In the genomic region with DNA sequence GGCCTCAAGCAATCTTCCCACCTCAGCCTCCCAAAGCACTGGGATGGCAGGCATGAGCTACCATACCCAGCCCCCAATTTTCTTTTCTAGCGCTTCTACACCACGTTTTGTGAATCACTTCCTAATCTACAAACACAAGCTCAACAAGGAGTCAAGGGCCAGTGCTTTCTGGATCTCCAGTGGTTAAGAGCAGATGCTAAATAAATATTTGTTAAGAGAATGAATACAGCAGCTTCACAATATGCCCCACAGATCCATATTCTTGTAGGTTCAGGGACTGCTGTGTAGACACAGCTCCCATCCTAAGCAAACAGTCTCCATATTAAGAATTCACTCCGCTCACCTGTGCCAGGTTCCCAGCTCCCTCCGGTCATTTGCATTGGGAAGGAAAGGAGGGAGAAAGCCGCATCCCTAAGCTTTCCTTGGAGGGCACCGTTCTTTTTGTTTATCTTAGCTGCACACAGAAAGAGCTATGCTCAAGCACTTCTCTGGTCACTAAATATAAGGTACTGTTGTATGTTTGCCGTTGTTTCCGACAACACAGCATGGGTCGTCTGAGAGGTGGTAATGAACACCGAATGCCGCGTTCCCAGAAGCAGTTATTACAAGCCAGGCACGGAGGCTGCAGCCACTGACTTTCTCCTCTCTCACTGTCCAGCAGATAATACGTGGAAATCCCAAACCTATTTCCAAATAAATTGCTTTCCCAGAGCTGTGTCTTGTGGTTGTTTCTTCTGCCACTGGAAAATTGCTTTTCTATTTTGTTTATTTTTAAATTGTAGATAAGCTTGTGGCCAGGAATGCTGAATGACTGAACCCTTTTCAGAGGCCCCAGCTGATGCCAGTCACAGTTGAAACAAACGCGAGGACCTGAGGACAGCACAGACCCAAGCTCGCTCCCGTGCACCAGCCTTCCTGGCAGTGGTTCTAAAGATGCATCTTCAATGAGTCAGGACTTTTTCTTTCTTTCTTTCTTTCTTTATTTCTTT, we compare ENCODE assay signal across 15 cellular contexts.
A peak's percentile ranks its signal among the peaks of the same experiment; 100 is the strongest.
DNase-seq lines count a peak whose midpoint lies in the region; ATAC-seq and TF ChIP-seq lines count a peak whose summit lies in the region.
"Had no signal": no experiment of that assay in that cellular context is flagged by ENCODE, and none has a peak within 500 bp of the region (broad histone marks: within the 10 kb centered on the region; RNA-seq: fewer than 3 reads in every experiment).

No MANE protein-coding gene starts in this region.

- no peak; the same call in 1 of the 2 replicates for ATAC-seq in WTC11
- ATAC-seq in T-cell (replicated peaks in 1 of 4), result no peak
- no peak for ATAC-seq in HG03442 (IDR thresholded peaks at IDR 0.05; ENCODE audit: unreplicated experiment)
- ATAC-seq: stimulated activated effector memory CD8-positive, alpha-beta T cell treated with anti-CD3 and anti-CD28 coated beads, Interleukin-12 subunit alpha, Interleukin-12 subunit beta, amount 100 ng/mL, for 72 hours had no signal

- H3K4me3 Mint-ChIP-seq in WTC11 (no peak overlapping the region), T-cell (no peak overlapping the region)
- H3K4me3 Mint-ChIP-seq: activated naive CD4-positive, alpha-beta T cell treated with anti-CD3 and anti-CD28 coated beads, Interleukin-2, amount 10 ng/mL, durations not matched to agents 7 days and 5 days; stimulated activated effector memory CD8-positive, alpha-beta T cell treated with anti-CD3 and anti-CD28 coated beads, Interleukin-12 subunit alpha, Interleukin-12 subunit beta, amount 100 ng/mL, for 72 hours had no signal

- POLR2A ChIA-PET in WTC11 (lab: Charles Lee), result interaction anchor here (0.6 kb wide), 1 partner anchor 194 kb away, joined by 5 read pairs; no protein-coding TSS in a partner anchor
- POLR2A ChIA-PET in GM10248 (lab: Yijun Ruan, JAX), result no interaction called here
- POLR2A ChIA-PET in T-cell (lab: Charles Lee), result interaction anchor here (0.6 to 0.7 kb wide), 4 partner anchors 10 to 1330 kb away, joined by 3 to 5 read pairs (median 3); no protein-coding TSS in a partner anchor
- POLR2A ChIA-PET in RWPE1 (lab: Yijun Ruan, JAX; ENCODE audit: low non-redundant PET), result no interaction called here

- no peak for TF ChIP-seq CTCF in WTC11 (IDR thresholded peaks at IDR 0.05)
- no peak for TF ChIP-seq CTCF in GM10248 (IDR thresholded peaks at IDR 0.05; ENCODE audit: control extremely low read depth, extremely low read depth, low read depth, missing control alignments)
- no peak for TF ChIP-seq CTCF in RWPE1 (conservative IDR thresholded peaks at IDR 0.05; ENCODE audit: low read depth)

- H3K9me3 Mint-ChIP-seq in WTC11 (no peaks in the 10 kb centered on the region), T-cell (no peaks in the 10 kb centered on the region)
- H3K9me3 Mint-ChIP-seq: activated naive CD4-positive, alpha-beta T cell treated with anti-CD3 and anti-CD28 coated beads, Interleukin-2, amount 10 ng/mL, durations not matched to agents 7 days and 5 days; stimulated activated effector memory CD8-positive, alpha-beta T cell treated with anti-CD3 and anti-CD28 coated beads, Interleukin-12 subunit alpha, Interleukin-12 subunit beta, amount 100 ng/mL, for 72 hours had no signal

- no peaks in the 10 kb centered on the region for H3K36me3 Mint-ChIP-seq in WTC11
- H3K36me3 Mint-ChIP-seq in T-cell, result no peaks in the 10 kb centered on the region
- H3K36me3 Mint-ChIP-seq: activated naive CD4-positive, alpha-beta T cell treated with anti-CD3 and anti-CD28 coated beads, Interleukin-2, amount 10 ng/mL, durations not matched to agents 7 days and 5 days; stimulated activated effector memory CD8-positive, alpha-beta T cell treated with anti-CD3 and anti-CD28 coated beads, Interleukin-12 subunit alpha, Interleukin-12 subunit beta, amount 100 ng/mL, for 72 hours had no signal

- H3K27ac Mint-ChIP-seq in WTC11 (peak overlapping the region; percentile 60), T-cell (no peak overlapping the region)
- H3K27ac Mint-ChIP-seq: activated naive CD4-positive, alpha-beta T cell treated with anti-CD3 and anti-CD28 coated beads, Interleukin-2, amount 10 ng/mL, durations not matched to agents 7 days and 5 days; stimulated activated effector memory CD8-positive, alpha-beta T cell treated with anti-CD3 and anti-CD28 coated beads, Interleukin-12 subunit alpha, Interleukin-12 subunit beta, amount 100 ng/mL, for 72 hours had no signal

- H3K27ac ChIP-seq in RWPE1, result no peak overlapping the region
- H3K27ac ChIP-seq: esophagus squamous epithelium, SK-N-MC, upper lobe of left lung had no signal

- peaks cover 16% of the 10 kb centered on the region for H3K4me1 Mint-ChIP-seq in WTC11
- peaks cover 13 to 20% (median 18%) of the 10 kb centered on the region in 3 donors for H3K4me1 Mint-ChIP-seq in T-cell

- CTCF ChIA-PET in WTC11 (lab: Charles Lee), result interaction anchor here (0.6 kb wide), 1 partner anchor 191 kb away, joined by 3 read pairs; no protein-coding TSS in a partner anchor
- CTCF ChIA-PET in GM10248 (lab: Yijun Ruan, JAX), result interaction anchor here (0.7 to 1.3 kb wide), 6 partner anchors 9 to 393 kb away, joined by 3 to 4 read pairs (median 3); no protein-coding TSS in a partner anchor
- CTCF ChIA-PET in T-cell (lab: Charles Lee), result interaction anchor here in 1 of 2 donors (1.1 kb wide), 1 partner anchor 9 kb away, joined by 3 read pairs; no protein-coding TSS in a partner anchor
- CTCF ChIA-PET in RWPE1 (lab: Yijun Ruan, JAX), result interaction anchor here (0.6 kb wide), 1 partner anchor 119 kb away, joined by 3 read pairs; no protein-coding TSS in a partner anchor

- H3K27me3 Mint-ChIP-seq in WTC11 (ENCODE audit: low read depth), result no peaks in the 10 kb centered on the region
- H3K27me3 Mint-ChIP-seq in T-cell, result peaks cover 0 to 2% of the 10 kb centered on the region in 2 donors

- DNase-seq in DMS153 (lab: John Stamatoyannopoulos, UW) (peak; percentile 67), NCI-H2029 (lab: John Stamatoyannopoulos, UW) (peak; percentile 75), WTC11 (ENCODE audit: low spot score) (no peak), hepatic stellate cell (ENCODE audit: low spot score) (peak; percentile 51), GM10248 (ENCODE audit: extremely low spot score) (no peak), T-cell (no peak), RWPE1 (ENCODE audit: low spot score) (no peak)
- DNase-seq: activated naive CD4-positive, alpha-beta T cell treated with anti-CD3 and anti-CD28 coated beads, Interleukin-2, amount 10 ng/mL, durations not matched to agents 7 days and 5 days; esophagus squamous epithelium; MV-4-11; stimulated activated CD4-positive, alpha-beta T cell treated with anti-CD3 and anti-CD28 coated beads, Interleukin-4, amount 100 ng/mL, for 1 hour; upper lobe of left lung had no signal

TF ChIP-seq in WTC11, 78 proteins besides CTCF, POLR2A, EP300 and RAD21:
- TF ChIP-seq NR1H2 (CRISPR knock-in tag; IDR thresholded peaks at IDR 0.05), result no peak
- no peak for TF ChIP-seq GABPB1 (CRISPR knock-in tag; IDR thresholded peaks at IDR 0.05)
- TF ChIP-seq, protein P1, sequence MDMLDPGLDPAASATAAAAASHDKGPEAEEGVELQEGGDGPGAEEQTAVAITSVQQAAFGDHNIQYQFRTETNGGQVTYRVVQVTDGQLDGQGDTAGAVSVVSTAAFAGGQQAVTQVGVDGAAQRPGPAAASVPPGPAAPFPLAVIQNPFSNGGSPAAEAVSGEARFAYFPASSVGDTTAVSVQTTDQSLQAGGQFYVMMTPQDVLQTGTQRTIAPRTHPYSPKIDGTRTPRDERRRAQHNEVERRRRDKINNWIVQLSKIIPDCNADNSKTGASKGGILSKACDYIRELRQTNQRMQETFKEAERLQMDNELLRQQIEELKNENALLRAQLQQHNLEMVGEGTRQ (CRISPR knock-in tag; IDR thresholded peaks at IDR 0.05), result no peak
- TF ChIP-seq SP1 (CRISPR knock-in tag; conservative IDR thresholded peaks at IDR 0.05), result no peak
- TF ChIP-seq CREM (CRISPR knock-in tag; IDR thresholded peaks at IDR 0.05), result no peak
- TF ChIP-seq ZNF121 (CRISPR knock-in tag; IDR thresholded peaks at IDR 0.05), result no peak
- TF ChIP-seq, protein P2, sequence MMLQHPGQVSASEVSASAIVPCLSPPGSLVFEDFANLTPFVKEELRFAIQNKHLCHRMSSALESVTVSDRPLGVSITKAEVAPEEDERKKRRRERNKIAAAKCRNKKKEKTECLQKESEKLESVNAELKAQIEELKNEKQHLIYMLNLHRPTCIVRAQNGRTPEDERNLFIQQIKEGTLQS (CRISPR knock-in tag; conservative IDR thresholded peaks at IDR 0.05), result no peak
- no peak for TF ChIP-seq HMGA2 (CRISPR knock-in tag; IDR thresholded peaks at IDR 0.05)
- TF ChIP-seq, protein P3, sequence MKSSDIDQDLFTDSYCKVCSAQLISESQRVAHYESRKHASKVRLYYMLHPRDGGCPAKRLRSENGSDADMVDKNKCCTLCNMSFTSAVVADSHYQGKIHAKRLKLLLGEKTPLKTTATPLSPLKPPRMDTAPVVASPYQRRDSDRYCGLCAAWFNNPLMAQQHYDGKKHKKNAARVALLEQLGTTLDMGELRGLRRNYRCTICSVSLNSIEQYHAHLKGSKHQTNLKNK (CRISPR knock-in tag; IDR thresholded peaks at IDR 0.05), result no peak
- TF ChIP-seq, protein P4, sequence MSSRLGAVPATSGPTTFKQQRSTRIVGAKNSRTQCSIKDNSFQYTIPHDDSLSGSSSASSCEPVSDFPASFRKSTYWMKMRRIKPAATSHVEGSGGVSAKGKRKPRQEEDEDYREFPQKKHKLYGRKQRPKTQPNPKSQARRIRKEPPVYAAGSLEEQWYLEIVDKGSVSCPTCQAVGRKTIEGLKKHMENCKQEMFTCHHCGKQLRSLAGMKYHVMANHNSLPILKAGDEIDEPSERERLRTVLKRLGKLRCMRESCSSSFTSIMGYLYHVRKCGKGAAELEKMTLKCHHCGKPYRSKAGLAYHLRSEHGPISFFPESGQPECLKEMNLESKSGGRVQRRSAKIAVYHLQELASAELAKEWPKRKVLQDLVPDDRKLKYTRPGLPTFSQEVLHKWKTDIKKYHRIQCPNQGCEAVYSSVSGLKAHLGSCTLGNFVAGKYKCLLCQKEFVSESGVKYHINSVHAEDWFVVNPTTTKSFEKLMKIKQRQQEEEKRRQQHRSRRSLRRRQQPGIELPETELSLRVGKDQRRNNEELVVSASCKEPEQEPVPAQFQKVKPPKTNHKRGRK (CRISPR knock-in tag; IDR thresholded peaks at IDR 0.05; ENCODE audit: borderline replicate concordance), result no peak

Comparison
In these comparisons a context has a peak if more than half of its experiments do, and no peak if none do; other contexts are left out.
1. DNase-seq: peak in DMS153 (single experiment), NCI-H2029 (single experiment) and hepatic stellate cell (single experiment); none in WTC11 (single experiment), GM10248 (single experiment), T-cell (0 of 34) and RWPE1 (single experiment).
2. POLR2A ChIA-PET loops: an anchor here in WTC11 (0.6 kb wide) and T-cell (0.6 to 0.7 kb wide); none called in GM10248 and RWPE1.